ENCODE assay signal across 24 cellular contexts in the genomic region with DNA sequence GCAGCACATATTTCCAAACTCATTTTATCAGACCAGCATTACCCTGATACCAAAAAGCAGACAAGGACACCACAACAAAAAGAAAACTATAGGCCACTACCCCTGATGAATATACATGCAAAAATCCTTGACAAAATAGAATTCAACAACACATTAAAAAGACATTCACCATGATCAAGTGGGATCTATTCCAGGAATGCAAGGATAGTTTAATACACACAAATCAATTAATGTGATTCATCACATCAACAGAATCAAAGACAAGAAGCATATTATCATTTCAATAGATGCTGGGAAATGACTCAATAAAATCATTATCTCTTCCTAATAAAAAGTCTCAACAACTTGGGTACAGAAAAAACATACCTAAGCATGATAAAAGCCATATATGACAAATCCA.
"Had no signal": no experiment of that assay in that cellular context is flagged by ENCODE, and none has a peak within 500 bp of the region (broad histone marks: within the 10 kb centered on the region; RNA-seq: fewer than 3 reads in every experiment).

No MANE protein-coding gene starts in this region.

- H3K36me3 ChIP-seq: ovary had no signal

- FAIRE-seq: endometrium, frontal cortex, keratinocyte, urothelium cell line had no signal

- ATAC-seq: left ventricle myocardium superior; lower lobe of right lung; natural killer cell; psoas muscle; right cardiac atrium; stimulated activated memory B cell treated with anti-CD40 and anti-IgM and Interleukin-4, amounts not matched to agents 10 μg/mL and 1 μg/mL and 100 μg/mL, for 72 hours; stimulated activated naive CD8-positive, alpha-beta T cell treated with anti-CD3 and anti-CD28 coated beads, Interleukin-15, Interleukin-2, amounts not matched to agents 100 U/mL and 50 U/mL, for 24 hours had no signal

- H3K4me3 ChIP-seq: coronary artery, lower lobe of right lung, ovary, psoas muscle, sigmoid colon, thoracic aorta, tibial nerve, upper lobe of left lung had no signal

- H3K4me1 ChIP-seq: lower lobe of right lung, psoas muscle, sigmoid colon, tibial nerve, upper lobe of left lung had no signal

- H3K27ac ChIP-seq: coronary artery, lower lobe of right lung, ovary, psoas muscle, sigmoid colon, thoracic aorta, tibial nerve, upper lobe of left lung had no signal

- DNase-seq: dermis blood vessel endothelial cell; effector memory CD4-positive, alpha-beta T cell; head of caudate nucleus; left ventricle myocardium superior; lower lobe of right lung; natural killer cell; occipital lobe; ovary; posterior cingulate gyrus; psoas muscle; right cardiac atrium; sigmoid colon; stimulated activated CD4-positive, alpha-beta T cell treated with anti-CD3 and anti-CD28 coated beads, Interleukin-4, amount 100 ng/mL, for 4 hours; stimulated activated naive CD8-positive, alpha-beta T cell treated with anti-CD3 and anti-CD28 coated beads, Interleukin-15, Interleukin-2, amounts not matched to agents 100 U/mL and 50 U/mL, for 24 hours; substantia nigra; upper lobe of left lung had no signal

- H3K27me3 ChIP-seq: ovary, sigmoid colon, tibial nerve, upper lobe of left lung had no signal
